18 cellular contexts compared by ENCODE assay signal in the genomic region with DNA sequence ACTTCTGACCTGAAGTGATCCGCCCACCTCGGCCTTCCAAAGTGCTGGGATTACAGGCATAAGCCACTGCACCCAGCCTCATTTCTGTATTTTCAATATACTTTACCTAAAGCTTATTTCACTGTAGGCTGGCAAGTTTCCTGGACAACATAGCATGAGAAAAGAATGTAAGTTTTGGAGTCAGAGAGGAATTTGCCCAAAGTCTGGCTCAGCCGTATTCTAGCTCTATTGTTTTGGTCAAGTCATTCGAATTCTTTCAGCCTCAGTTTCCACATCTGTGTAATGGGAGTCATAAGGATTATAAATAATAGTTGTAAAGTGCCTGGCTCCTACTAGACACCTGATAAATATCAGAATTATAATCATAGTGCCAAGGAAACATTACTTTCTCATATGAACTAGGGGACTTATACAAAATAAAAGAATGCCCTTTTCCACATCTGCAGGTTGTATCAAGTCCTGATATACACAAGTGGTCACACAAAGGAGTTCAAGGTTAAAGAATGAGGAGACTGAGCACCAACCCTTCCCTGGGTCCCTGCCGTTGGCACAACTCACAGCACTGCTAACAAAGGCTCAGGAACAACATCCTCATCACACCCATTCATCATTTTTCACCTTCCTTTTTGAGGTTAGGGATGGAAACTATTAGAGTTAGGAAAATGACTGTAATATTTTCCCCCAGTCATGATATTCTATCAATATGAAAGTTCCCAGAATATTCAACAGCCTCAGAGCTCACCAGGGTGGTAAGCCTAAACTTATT. TPM values are rescaled to one million over a fixed set of nuclear protein-coding genes. Genes with fewer than 3 reads are reported as not detected.
DNase-seq lines count a peak whose midpoint lies in the region; ATAC-seq, FAIRE-seq and TF ChIP-seq lines count a peak whose summit lies in the region.
"Had no signal": no experiment of that assay in that cellular context is flagged by ENCODE, and none has a peak within 500 bp of the region (broad histone marks: within the 10 kb centered on the region; RNA-seq: fewer than 3 reads in every experiment).

No MANE protein-coding gene starts in this region.

- H4K5ac ChIP-seq in mesendoderm (ENCODE audit: low read length), result no peak overlapping the region

- no peak overlapping the region for H3K4me3 Mint-ChIP-seq in activated T-helper 17 cell treated with anti-CD3 and anti-CD28 coated beads, Interleukin-2, amount 50 U/mL, for 72 hours
- H3K4me3 Mint-ChIP-seq in osteocyte (ENCODE audit: unreplicated experiment), result no peak overlapping the region
- H3K4me3 Mint-ChIP-seq: activated CD8-positive, alpha-beta memory T cell treated with anti-CD3 and anti-CD28 coated beads, Interleukin-2, amount 10 ng/mL, durations not matched to agents 7 days and 5 days had no signal

- 60 to 67% methylated on average over 5 of the region's 5 CpGs for WGBS in lower leg skin, 2 donors
- no CpG with 5 or more reads among the region's 5 CpGs for WGBS in mesendoderm (ENCODE audit: extremely low coverage, insufficient coverage, low lambda C conversion rate)

- TF ChIP-seq POLR2A in endothelial cell of umbilical vein (IDR thresholded peaks at IDR 0.05; ENCODE audit: low read depth, low read length), result no peak
- TF ChIP-seq POLR2A in lower leg skin (IDR thresholded peaks at IDR 0.05), result no peak

- TF ChIP-seq CTCF in endothelial cell of umbilical vein (IDR thresholded peaks at IDR 0.05; ENCODE audit: extremely low read depth in 1 of 2, insufficient read depth in 1 of 2, low read depth in 1 of 2, low read length in 2 of 2), result no peak
- no peak for TF ChIP-seq CTCF in osteocyte (IDR thresholded peaks at IDR 0.05)
- TF ChIP-seq CTCF in lower leg skin (IDR thresholded peaks at IDR 0.05), result no peak
- no peak for TF ChIP-seq CTCF in colonic mucosa (IDR thresholded peaks at IDR 0.05)

- DNase-seq in AG20443 (ENCODE audit: low spot score), result peak; percentile 30
- peak; percentile 93 for DNase-seq in endothelial cell of umbilical vein (ENCODE audit: low read depth, low spot score)
- DNase-seq in osteocyte (ENCODE audit: extremely low spot score, unreplicated experiment), result no peak
- DNase-seq in lower leg skin (ENCODE audit: low spot score in 2 of 2), result no peak
- no peak for DNase-seq in mesendoderm
- DNase-seq in colonic mucosa, result no peak
- DNase-seq: activated CD8-positive, alpha-beta memory T cell treated with anti-CD3 and anti-CD28 coated beads, Interleukin-2, amount 10 ng/mL, durations not matched to agents 7 days and 5 days; activated naive CD4-positive, alpha-beta T cell treated with anti-CD3 and anti-CD28 coated beads, Interleukin-2, amount 50 U/mL, for 16 hours; BE2C; naive B cell; NCI-H2029; NCI-H69; RPMI8226; stimulated activated CD8-positive, alpha-beta memory T cell treated with anti-CD3 and anti-CD28 coated beads, Interleukin-4, amount 100 ng/mL, for 48 hours; T-helper 1 cell; upper lobe of left lung had no signal

- H3K18ac ChIP-seq in mesendoderm (ENCODE audit: low read length), result no peak overlapping the region

- peaks cover 6% of the 10 kb centered on the region for H3K27me3 Mint-ChIP-seq in activated T-helper 17 cell treated with anti-CD3 and anti-CD28 coated beads, Interleukin-2, amount 50 U/mL, for 72 hours
- H3K27me3 Mint-ChIP-seq in osteocyte (ENCODE audit: unreplicated experiment), result no peaks in the 10 kb centered on the region
- H3K27me3 Mint-ChIP-seq: activated CD8-positive, alpha-beta memory T cell treated with anti-CD3 and anti-CD28 coated beads, Interleukin-2, amount 10 ng/mL, durations not matched to agents 7 days and 5 days had no signal

- no TSS peak for BruUV-seq in endothelial cell of umbilical vein (replicated peaks; lab: Mats Ljungman, UMichigan)

- H2BK120ac ChIP-seq in mesendoderm (ENCODE audit: low read depth, low read length), result no peak overlapping the region

- H3K9me3 ChIP-seq in endothelial cell of umbilical vein (replicated peaks; ENCODE audit: control insufficient read depth, insufficient read depth, low read length), result no peaks in the 10 kb centered on the region
- H3K9me3 ChIP-seq in colonic mucosa, result no peaks in the 10 kb centered on the region
- H3K9me3 ChIP-seq: BE2C, upper lobe of left lung had no signal

- H3K79me1 ChIP-seq in mesendoderm (ENCODE audit: low read length), result no peaks in the 10 kb centered on the region

- peak; percentile 56 for ATAC-seq in activated T-helper 17 cell treated with anti-CD3 and anti-CD28 coated beads, Interleukin-2, amount 50 U/mL, for 72 hours (replicated peaks)
- no peak for ATAC-seq in GM18517 (IDR thresholded peaks at IDR 0.05; ENCODE audit: unreplicated experiment)
- ATAC-seq: activated CD8-positive, alpha-beta memory T cell treated with anti-CD3 and anti-CD28 coated beads, Interleukin-2, amount 10 ng/mL, durations not matched to agents 7 days and 5 days had no signal

- H2BK5ac ChIP-seq in mesendoderm (ENCODE audit: low read length), result no peak overlapping the region

- H3K36me3 ChIP-seq in endothelial cell of umbilical vein (ENCODE audit: control insufficient read depth in 2 of 2, extremely low read depth in 1 of 2, insufficient read depth in 2 of 2, low read length in 2 of 2) (no peaks in the 10 kb centered on the region), mesendoderm (ENCODE audit: control insufficient read depth, insufficient read depth, low read length) (no peaks in the 10 kb centered on the region), colonic mucosa (no peaks in the 10 kb centered on the region)
- H3K36me3 ChIP-seq: BE2C, upper lobe of left lung had no signal

- no peaks in the 10 kb centered on the region for H3K9me3 Mint-ChIP-seq in activated T-helper 17 cell treated with anti-CD3 and anti-CD28 coated beads, Interleukin-2, amount 50 U/mL, for 72 hours
- H3K9me3 Mint-ChIP-seq in osteocyte (ENCODE audit: unreplicated experiment), result no peaks in the 10 kb centered on the region

- H3K36me3 Mint-ChIP-seq in activated T-helper 17 cell treated with anti-CD3 and anti-CD28 coated beads, Interleukin-2, amount 50 U/mL, for 72 hours (ENCODE audit: low read depth), result no peaks in the 10 kb centered on the region
- peaks cover 2% of the 10 kb centered on the region for H3K36me3 Mint-ChIP-seq in osteocyte (ENCODE audit: unreplicated experiment)
- H3K36me3 Mint-ChIP-seq: activated CD8-positive, alpha-beta memory T cell treated with anti-CD3 and anti-CD28 coated beads, Interleukin-2, amount 10 ng/mL, durations not matched to agents 7 days and 5 days; naive B cell had no signal

- no peaks in the 10 kb centered on the region for H3K4me1 Mint-ChIP-seq in activated T-helper 17 cell treated with anti-CD3 and anti-CD28 coated beads, Interleukin-2, amount 50 U/mL, for 72 hours
- H3K4me1 Mint-ChIP-seq in osteocyte (ENCODE audit: unreplicated experiment), result peaks cover 13% of the 10 kb centered on the region
- H3K4me1 Mint-ChIP-seq: activated CD8-positive, alpha-beta memory T cell treated with anti-CD3 and anti-CD28 coated beads, Interleukin-2, amount 10 ng/mL, durations not matched to agents 7 days and 5 days; naive B cell had no signal

- no peak overlapping the region for H2BK15ac ChIP-seq in mesendoderm (replicated peaks; ENCODE audit: low read depth)

- no peaks in the 10 kb centered on the region for H3K9me1 ChIP-seq in endothelial cell of umbilical vein (replicated peaks; ENCODE audit: control insufficient read depth, extremely low read depth, insufficient read depth, low read length)

- dilution Hi-C loops in endothelial cell of umbilical vein (cut with MboI; ENCODE audit: extremely low pct_ligation_motif_present, low sequenced_read_pairs), result no loop called here

- H3K79me2 ChIP-seq in endothelial cell of umbilical vein (ENCODE audit: control insufficient read depth, insufficient read depth, low read length) (no peaks in the 10 kb centered on the region), mesendoderm (ENCODE audit: control insufficient read depth, insufficient read depth, low read length) (no peaks in the 10 kb centered on the region)

- no peak overlapping the region for H3K56ac ChIP-seq in mesendoderm (ENCODE audit: low read length)

- H4K20me1 ChIP-seq in endothelial cell of umbilical vein (replicated peaks; ENCODE audit: control insufficient read depth, extremely low read depth, insufficient read depth, low read length), result no peaks in the 10 kb centered on the region

- no peak overlapping the region for H3K4ac ChIP-seq in mesendoderm (ENCODE audit: low read depth, low read length)

- H4K8ac ChIP-seq in mesendoderm (ENCODE audit: low read depth, low read length), result no peak overlapping the region

- no peak overlapping the region for H3K23ac ChIP-seq in mesendoderm (ENCODE audit: low read length)

- H3K4me3 ChIP-seq in endothelial cell of umbilical vein (replicated peaks in 1 of 3; ENCODE audit: insufficient read depth in 1 of 3, low read depth in 1 of 3, low read length in 3 of 3) (no peak overlapping the region), lower leg skin (ENCODE audit: low read depth, poor library complexity, severe bottlenecking) (no peak overlapping the region), mesendoderm (ENCODE audit: low read length) (no peak overlapping the region), colonic mucosa (no peak overlapping the region)
- H3K4me3 ChIP-seq: upper lobe of left lung had no signal

- H3K9ac ChIP-seq in endothelial cell of umbilical vein (replicated peaks; ENCODE audit: extremely low read depth, insufficient read depth, low read length), result no peak overlapping the region
- H3K9ac ChIP-seq in mesendoderm (ENCODE audit: low read length), result no peak overlapping the region
- H3K9ac ChIP-seq in colonic mucosa (ENCODE audit: low read depth in 2 of 2, low read length in 2 of 2), result no peak overlapping the region

- H3K27me3 ChIP-seq in endothelial cell of umbilical vein (ENCODE audit: control insufficient read depth in 2 of 2, insufficient read depth in 2 of 2, low read length in 2 of 2) (no peaks in the 10 kb centered on the region), mesendoderm (ENCODE audit: insufficient read depth, low read length, poor library complexity) (no peaks in the 10 kb centered on the region), colonic mucosa (no peaks in the 10 kb centered on the region)
- H3K27me3 ChIP-seq: BE2C, upper lobe of left lung had no signal

- H3K4me1 ChIP-seq in endothelial cell of umbilical vein (ENCODE audit: control insufficient read depth, extremely low read depth, insufficient read depth, low read length) (peaks cover 28% of the 10 kb centered on the region), mesendoderm (ENCODE audit: control insufficient read depth, low read depth, low read length) (no peaks in the 10 kb centered on the region), colonic mucosa (no peaks in the 10 kb centered on the region)
- H3K4me1 ChIP-seq: BE2C had no signal

- POLR2A ChIA-PET in endothelial cell of umbilical vein (lab: Charles Lee), result interaction anchor here (1.4 kb wide), 1 partner anchor 35 kb away, joined by 3 read pairs; a partner anchor contains a TSS

- CTCF ChIA-PET in endothelial cell of umbilical vein (lab: Charles Lee), result interaction anchor here (0.7 to 1.6 kb wide), 2 partner anchors 31 to 99 kb away, joined by 3 read pairs; no protein-coding TSS in a partner anchor

- intact Hi-C loops in endothelial cell of umbilical vein (cut with micrococcal nuclease) (no loop called here), lower leg skin (cut with DNase I; ENCODE audit: low total_unique reads) (no loop called here), colonic mucosa (cut with DNase I) (no loop called here)

- H2AK5ac ChIP-seq in mesendoderm (ENCODE audit: low read length), result no peak overlapping the region

- H3K27ac Mint-ChIP-seq in activated T-helper 17 cell treated with anti-CD3 and anti-CD28 coated beads, Interleukin-2, amount 50 U/mL, for 72 hours, result no peak overlapping the region
- peak overlapping the region; percentile 29 for H3K27ac Mint-ChIP-seq in osteocyte (ENCODE audit: unreplicated experiment)
- H3K27ac Mint-ChIP-seq: activated CD8-positive, alpha-beta memory T cell treated with anti-CD3 and anti-CD28 coated beads, Interleukin-2, amount 10 ng/mL, durations not matched to agents 7 days and 5 days; naive B cell had no signal

- no peak overlapping the region for H3K4me2 ChIP-seq in endothelial cell of umbilical vein (ENCODE audit: insufficient read depth, low read length)
- H3K4me2 ChIP-seq in mesendoderm (ENCODE audit: low read length), result no peak overlapping the region

- peak; percentile 26 for FAIRE-seq in endothelial cell of umbilical vein (lab: Jason Lieb, UNC)

- H2AFZ ChIP-seq in endothelial cell of umbilical vein (ENCODE audit: low read depth, low read length), result peak overlapping the region; percentile 41

- no peak overlapping the region for H3K27ac ChIP-seq in endothelial cell of umbilical vein (ENCODE audit: insufficient read depth, low read depth, low read length)
- H3K27ac ChIP-seq in mesendoderm (ENCODE audit: low read depth, low read length), result no peak overlapping the region
- H3K27ac ChIP-seq in colonic mucosa, result no peak overlapping the region

RNA-seq across cellular contexts. Expression of a gene that starts 34.7 kb away (rescaled TPM):
- total RNA-seq in activated T-helper 17 cell treated with anti-CD3 and anti-CD28 coated beads, Interleukin-2, amount 50 U/mL, for 72 hours, result 1 to 10 TPM in 1 of 2 donors, under 1 TPM in 1; 0.41 to 3.3 TPM
- 369 and 390 TPM in 2 replicates for total RNA-seq in endothelial cell of umbilical vein
- polyA plus RNA-seq in endothelial cell of umbilical vein, result 113 and 114 TPM in 2 replicates
- polyA plus RNA-seq in endothelial cell of umbilical vein (2011; cell fraction: cytosol; rRNA removed), result 130 and 164 TPM in 2 replicates
- polyA plus RNA-seq in endothelial cell of umbilical vein (2011; cell fraction: nucleus; rRNA removed), result 204 and 223 TPM in 2 replicates
- polyA plus RNA-seq in endothelial cell of umbilical vein (2012), result 239 and 249 TPM in 2 replicates
- polyA minus RNA-seq in endothelial cell of umbilical vein, result 582 and 866 TPM in 2 replicates
- polyA minus RNA-seq in endothelial cell of umbilical vein (2011; cell fraction: cytosol; rRNA and poly(A)+ RNA removed), result 2.6 TPM
- polyA minus RNA-seq in endothelial cell of umbilical vein (2011; cell fraction: nucleus; rRNA and poly(A)+ RNA removed), result 148 and 149 TPM in 2 replicates
- 130 and 138 TPM in 2 replicates for total RNA-seq in osteocyte
- 10 to 100 TPM; 26.9 to 40.4 (median 32.1) TPM for total RNA-seq in lower leg skin
- polyA plus RNA-seq in mesendoderm (2013, experiment 1 of 2), result 92.3 TPM
- 95.9 TPM for polyA plus RNA-seq in mesendoderm (2013, experiment 2 of 2)
- total RNA-seq in colonic mucosa, result 10 to 100 TPM; 15.9 to 25.7 TPM

Comparison
In these comparisons a context has a peak if more than half of its experiments do, and no peak if none do; other contexts are left out.
1. DNase-seq: peak in AG20443 (single experiment) and endothelial cell of umbilical vein (single experiment); none in osteocyte (single experiment), lower leg skin (0 of 2), mesendoderm (single experiment) and colonic mucosa (single experiment).